In genomic region chr17:47188799-47189731, GRCh38 we compare ENCODE assay signal across 1 cellular context.
TF ChIP-seq lines count a peak whose summit lies in the region.

TSS of gene CDC27 (minus strand) at chr17:47189295. CDS start at chr17:47189172, 123 bp downstream.

TF ChIP-seq in K562, 482 proteins besides CTCF, POLR2A, EP300 and RAD21 (continued from another document and continues in another):
- no peak for TF ChIP-seq BMI1 (IDR thresholded peaks at IDR 0.05; ENCODE audit: low read length)
- 0 out of 2 replicates have a peak, but pooled peaks have one; percentile 19 for TF ChIP-seq LEF1 (IDR thresholded peaks at IDR 0.05)
- no peak for TF ChIP-seq CREB3 (tag; conservative IDR thresholded peaks at IDR 0.05; ENCODE audit: low read depth)
- TF ChIP-seq KLF16 (IDR thresholded peaks at IDR 0.05): no peak
- TF ChIP-seq MAFF (IDR thresholded peaks at IDR 0.05; ENCODE audit: low read length): no peak
- TF ChIP-seq TARDBP (IDR thresholded peaks at IDR 0.05): 0 out of 2 replicates have a peak, but pooled peaks have one; percentile 19
- no peak for TF ChIP-seq SPI1 (IDR thresholded peaks at IDR 0.05; ENCODE audit: borderline replicate concordance, low read depth, low read length)
- TF ChIP-seq RUNX1 (IDR thresholded peaks at IDR 0.05; ENCODE audit: low read depth): 0 out of 2 replicates have a peak, but pooled peaks have one; percentile 37
- TF ChIP-seq, protein P1, sequence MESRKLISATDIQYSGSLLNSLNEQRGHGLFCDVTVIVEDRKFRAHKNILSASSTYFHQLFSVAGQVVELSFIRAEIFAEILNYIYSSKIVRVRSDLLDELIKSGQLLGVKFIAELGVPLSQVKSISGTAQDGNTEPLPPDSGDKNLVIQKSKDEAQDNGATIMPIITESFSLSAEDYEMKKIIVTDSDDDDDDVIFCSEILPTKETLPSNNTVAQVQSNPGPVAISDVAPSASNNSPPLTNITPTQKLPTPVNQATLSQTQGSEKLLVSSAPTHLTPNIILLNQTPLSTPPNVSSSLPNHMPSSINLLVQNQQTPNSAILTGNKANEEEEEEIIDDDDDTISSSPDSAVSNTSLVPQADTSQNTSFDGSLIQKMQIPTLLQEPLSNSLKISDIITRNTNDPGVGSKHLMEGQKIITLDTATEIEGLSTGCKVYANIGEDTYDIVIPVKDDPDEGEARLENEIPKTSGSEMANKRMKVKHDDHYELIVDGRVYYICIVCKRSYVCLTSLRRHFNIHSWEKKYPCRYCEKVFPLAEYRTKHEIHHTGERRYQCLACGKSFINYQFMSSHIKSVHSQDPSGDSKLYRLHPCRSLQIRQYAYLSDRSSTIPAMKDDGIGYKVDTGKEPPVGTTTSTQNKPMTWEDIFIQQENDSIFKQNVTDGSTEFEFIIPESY (CRISPR knock-in tag; IDR thresholded peaks at IDR 0.05): peak; percentile 77
- no peak for TF ChIP-seq MCM7 (IDR thresholded peaks at IDR 0.05)
- 0 out of 2 replicates have a peak, but pooled peaks have one; percentile 78 for TF ChIP-seq FOXP1 (CRISPR knock-in tag; IDR thresholded peaks at IDR 0.05)
- TF ChIP-seq TAF1 (IDR thresholded peaks at IDR 0.05; ENCODE audit: control insufficient read depth, extremely low read depth, insufficient read depth, low read length, severe bottlenecking): peak; percentile 72
- TF ChIP-seq AFF4 (CRISPR knock-in tag; IDR thresholded peaks at IDR 0.05): 0 out of 2 replicates have a peak, but pooled peaks have one; percentile 63
- TF ChIP-seq HNRNPK (IDR thresholded peaks at IDR 0.05; ENCODE audit: low read depth, low read length, poor library complexity, severe bottlenecking): no peak
- no peak for TF ChIP-seq DACH1 (IDR thresholded peaks at IDR 0.05; ENCODE audit: partially characterized antibody)
- peak in 1 of 2 experiments; percentile 54; a peak in 1 of 4 replicates for TF ChIP-seq ZNF318 (IDR thresholded peaks at IDR 0.05; ENCODE audit: borderline replicate concordance in 1 of 2, low read depth in 1 of 2)
- no peak for TF ChIP-seq ZNF445 (CRISPR knock-in tag; IDR thresholded peaks at IDR 0.05; ENCODE audit: low read depth)
- TF ChIP-seq TGIF2 (CRISPR knock-in tag; IDR thresholded peaks at IDR 0.05): no peak; the same call in 1 of the 2 replicates
- TF ChIP-seq TCF3 (CRISPR knock-in tag; IDR thresholded peaks at IDR 0.05): peak; percentile 88
- no peak for TF ChIP-seq CHD2 (IDR thresholded peaks at IDR 0.05; ENCODE audit: low read depth, low read length)
- TF ChIP-seq ZNF311 (CRISPR knock-in tag; IDR thresholded peaks at IDR 0.05): no peak
- no peak for TF ChIP-seq ELF4 (CRISPR knock-in tag; IDR thresholded peaks at IDR 0.05)
- TF ChIP-seq PKNOX1 (IDR thresholded peaks at IDR 0.05): peak; percentile 69
- TF ChIP-seq SMC3 (conservative IDR thresholded peaks at IDR 0.05; ENCODE audit: insufficient read depth, low read depth, low read length): no peak
- 0 out of 2 replicates have a peak, but pooled peaks have one; percentile 10 for TF ChIP-seq RNF2 (IDR thresholded peaks at IDR 0.05)
- TF ChIP-seq PHF20 (IDR thresholded peaks at IDR 0.05; ENCODE audit: partially characterized antibody): peak; percentile 67
- no peak for TF ChIP-seq FOS (IDR thresholded peaks at IDR 0.05; ENCODE audit: extremely low read depth, insufficient read length)
- TF ChIP-seq SNRNP70 (optimal IDR thresholded peaks at IDR 0.05; ENCODE audit: low read depth, low read length): no peak
- TF ChIP-seq GATAD2A (IDR thresholded peaks at IDR 0.05): peak; percentile 96
- no peak for TF ChIP-seq MXI1 (IDR thresholded peaks at IDR 0.05; ENCODE audit: low read depth, low read length)
- no peak for TF ChIP-seq CCAR2 (IDR thresholded peaks at IDR 0.05; ENCODE audit: low read depth, low read length)
- TF ChIP-seq KDM2B (CRISPR knock-in tag; IDR thresholded peaks at IDR 0.05): no peak
- TF ChIP-seq PRDM10 (IDR thresholded peaks at IDR 0.05; ENCODE audit: partially characterized antibody): peak; percentile 43
- TF ChIP-seq ZNF324 (CRISPR knock-in tag; IDR thresholded peaks at IDR 0.05): no peak
- peak; percentile 46; the same call in 1 of the 2 replicates for TF ChIP-seq GABPA (tag; conservative IDR thresholded peaks at IDR 0.05; ENCODE audit: low read depth)
- peak; percentile 55 for TF ChIP-seq MEIS2 (IDR thresholded peaks at IDR 0.05; ENCODE audit: partially characterized antibody)
- TF ChIP-seq HMGXB4 (CRISPR knock-in tag; IDR thresholded peaks at IDR 0.05): no peak; the same call in 1 of the 2 replicates
- peak; percentile 82 for TF ChIP-seq FOXM1 (IDR thresholded peaks at IDR 0.05; ENCODE audit: low read depth)
- TF ChIP-seq FOXM1 (CRISPR knock-in tag; IDR thresholded peaks at IDR 0.05; ENCODE audit: low read depth): no peak
- TF ChIP-seq L3MBTL2 (IDR thresholded peaks at IDR 0.05): peak; percentile 65
